Comparison of ENCODE assay signal across 15 cellular contexts in the genomic region with DNA sequence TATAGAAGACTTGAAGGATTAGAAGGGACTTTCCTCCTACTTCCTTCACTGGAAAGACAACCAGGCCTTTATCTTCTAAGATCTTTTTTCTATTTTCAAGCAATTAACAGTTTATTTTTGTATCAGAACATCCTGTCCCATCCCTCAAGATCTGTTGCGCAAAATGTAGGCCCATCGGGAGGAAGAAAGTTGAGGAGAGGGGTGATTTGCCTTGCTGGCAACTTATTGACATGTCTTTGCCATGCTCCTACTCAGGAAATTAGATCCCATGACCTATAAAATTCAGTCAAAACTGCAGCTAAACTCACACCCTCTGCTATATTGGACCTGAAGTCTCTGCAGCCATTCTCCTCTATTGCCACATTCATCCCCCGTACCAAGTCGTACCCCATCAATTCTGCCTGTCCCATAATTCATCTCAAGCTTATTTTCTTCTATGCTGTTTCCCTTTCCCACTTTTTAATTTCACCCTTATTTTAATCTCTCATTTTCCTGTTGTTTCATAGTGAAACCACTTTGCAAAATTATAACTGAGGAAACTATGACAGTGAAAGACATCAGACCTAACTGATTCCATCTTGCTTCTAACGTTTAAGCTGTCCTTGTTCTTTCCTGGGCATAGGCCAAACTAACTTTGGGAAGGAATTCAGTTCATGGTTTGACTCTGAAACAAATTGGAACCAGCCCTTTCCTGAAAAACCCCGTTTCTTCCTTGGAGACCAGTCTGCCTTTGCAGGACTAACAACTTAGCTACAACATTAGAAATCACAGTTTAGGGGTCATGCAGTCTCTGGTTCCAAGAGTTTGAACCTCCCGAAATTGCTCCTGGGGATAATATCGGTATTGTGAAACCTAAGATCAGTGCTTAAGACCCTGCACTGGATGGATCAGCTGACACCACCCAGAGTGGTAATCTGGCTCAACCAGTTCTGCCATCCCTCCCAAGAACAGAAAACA.
"Had no signal": no experiment of that assay in that cellular context is flagged by ENCODE, and none has a peak within 500 bp of the region (broad histone marks: within the 10 kb centered on the region; RNA-seq: fewer than 3 reads in every experiment).

No MANE protein-coding gene starts in this region.

- H3K27me3 ChIP-seq: ascending aorta, cardiac muscle cell, neutrophil, right lobe of liver, upper lobe of left lung had no signal

- H3K4me3 ChIP-seq: ascending aorta, cardiac muscle cell, right lobe of liver, upper lobe of left lung had no signal

- H3K36me3 Mint-ChIP-seq: activated naive CD8-positive, alpha-beta T cell treated with anti-CD3 and anti-CD28 coated beads, Interleukin-2, amount 10 ng/mL, durations not matched to agents 7 days and 5 days had no signal

- H3K27ac ChIP-seq: ascending aorta, cardiac muscle cell, neutrophil, right lobe of liver, upper lobe of left lung had no signal

- H3K27me3 Mint-ChIP-seq: activated naive CD8-positive, alpha-beta T cell treated with anti-CD3 and anti-CD28 coated beads, Interleukin-2, amount 10 ng/mL, durations not matched to agents 7 days and 5 days; activated T-cell treated with anti-CD3 and anti-CD28 coated beads, Interleukin-2, amount 50 U/mL, for 24 hours; progenitor cell of endocrine pancreas had no signal

- DNase-seq: activated CD4-positive, alpha-beta T cell treated with anti-CD3 and anti-CD28 coated beads, Interleukin-2, amount 50 U/mL, for 1 hour; activated effector memory CD4-positive, alpha-beta T cell treated with anti-CD3 and anti-CD28 coated beads, Interleukin-2, amount 50 U/mL, for 16 hours; activated naive CD8-positive, alpha-beta T cell treated with anti-CD3 and anti-CD28 coated beads, Interleukin-2, amount 10 ng/mL, durations not matched to agents 7 days and 5 days; activated T-cell treated with anti-CD3 and anti-CD28 coated beads, Interleukin-2, amount 50 U/mL, for 24 hours; hippocampal formation; naive B cell; right lobe of liver; stimulated activated CD4-positive, alpha-beta T cell treated with anti-CD3 and anti-CD28 coated beads, Interleukin-2, amount 100 ng/mL, for 48 hours; stimulated activated naive CD4-positive, alpha-beta T cell treated with Interleukin-2 at 50 U/mL for 16 hours; upper lobe of left lung had no signal

- H3K4me1 ChIP-seq: ascending aorta, right lobe of liver, upper lobe of left lung had no signal

- H3K36me3 ChIP-seq: ascending aorta, cardiac muscle cell, neutrophil, right lobe of liver, upper lobe of left lung had no signal

- ATAC-seq: right lobe of liver, SK-N-SH treated with all-trans-retinoic acid at 6 μM for 48 hours had no signal

- H3K4me1 Mint-ChIP-seq: activated naive CD8-positive, alpha-beta T cell treated with anti-CD3 and anti-CD28 coated beads, Interleukin-2, amount 10 ng/mL, durations not matched to agents 7 days and 5 days; naive B cell had no signal

- H3K27ac Mint-ChIP-seq: activated naive CD8-positive, alpha-beta T cell treated with anti-CD3 and anti-CD28 coated beads, Interleukin-2, amount 10 ng/mL, durations not matched to agents 7 days and 5 days; activated T-cell treated with anti-CD3 and anti-CD28 coated beads, Interleukin-2, amount 50 U/mL, for 24 hours; naive B cell; progenitor cell of endocrine pancreas had no signal

- H3K4me3 Mint-ChIP-seq: activated naive CD8-positive, alpha-beta T cell treated with anti-CD3 and anti-CD28 coated beads, Interleukin-2, amount 10 ng/mL, durations not matched to agents 7 days and 5 days; activated T-cell treated with anti-CD3 and anti-CD28 coated beads, Interleukin-2, amount 50 U/mL, for 24 hours; naive B cell had no signal

- H3K9me3 ChIP-seq: right lobe of liver had no signal
